Comparison of ENCODE assay signal across 14 cellular contexts in the genomic region with DNA sequence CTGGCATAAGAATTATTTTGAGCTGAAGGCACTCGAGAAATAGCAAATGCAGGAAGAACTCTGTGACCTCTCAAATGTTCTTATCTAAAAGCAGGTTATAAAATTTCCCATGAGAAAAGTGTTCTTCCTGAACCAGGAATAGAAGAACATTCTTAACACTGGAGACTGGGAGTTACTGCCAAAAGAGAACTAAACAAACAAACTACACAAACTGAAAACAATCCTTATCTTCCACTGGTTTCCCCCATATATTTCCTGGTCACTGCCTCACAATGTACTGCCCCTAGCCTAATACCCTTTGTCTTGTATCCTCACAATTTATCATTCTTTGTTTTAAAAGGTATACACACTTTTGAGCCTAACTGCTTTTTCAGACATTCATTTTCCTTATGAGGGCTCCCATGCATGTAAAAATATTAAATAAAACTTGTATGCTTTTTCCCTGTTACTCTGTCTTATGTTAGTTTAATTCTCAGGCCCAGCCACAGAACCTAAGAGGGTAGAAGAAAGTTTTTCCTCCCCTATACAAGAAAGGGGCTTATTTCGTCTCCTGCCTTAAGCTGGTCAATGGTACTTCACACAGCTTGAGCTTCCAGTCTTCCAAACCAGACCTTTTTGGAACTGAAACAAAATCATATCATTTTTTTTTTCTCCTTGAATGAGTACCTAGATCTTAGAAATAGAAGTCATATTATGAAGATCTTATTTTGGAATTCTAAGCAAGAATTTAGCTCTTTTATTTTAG.
DNase-seq lines count a peak whose midpoint lies in the region; ATAC-seq and TF ChIP-seq lines count a peak whose summit lies in the region.
"Had no signal": no experiment of that assay in that cellular context is flagged by ENCODE, and none has a peak within 500 bp of the region (broad histone marks: within the 10 kb centered on the region; RNA-seq: fewer than 3 reads in every experiment).

No MANE protein-coding gene starts in this region.

- no peak overlapping the region for H3K4me3 Mint-ChIP-seq in effector memory CD8-positive, alpha-beta T cell
- H3K4me3 Mint-ChIP-seq in stimulated activated naive CD8-positive, alpha-beta T cell treated with anti-CD3 and anti-CD28 coated beads, Interleukin-15, amount 100 ng/mL, for 72 hours, result no peak overlapping the region
- H3K4me3 Mint-ChIP-seq: activated naive CD4-positive, alpha-beta T cell treated with anti-CD3 and anti-CD28 coated beads, Interleukin-2, amount 50 U/mL, for 24 hours; CD4-positive, CD25-positive, alpha-beta regulatory T cell; WTC11 had no signal

- H3K27me3 Mint-ChIP-seq in effector memory CD8-positive, alpha-beta T cell, result peaks cover 0 to 14% of the 10 kb centered on the region in 2 donors
- H3K27me3 Mint-ChIP-seq in stimulated activated naive CD8-positive, alpha-beta T cell treated with anti-CD3 and anti-CD28 coated beads, Interleukin-15, amount 100 ng/mL, for 72 hours, result no peaks in the 10 kb centered on the region
- H3K27me3 Mint-ChIP-seq: activated naive CD4-positive, alpha-beta T cell treated with anti-CD3 and anti-CD28 coated beads, Interleukin-2, amount 50 U/mL, for 24 hours had no signal

- ATAC-seq in GM18511 (IDR thresholded peaks at IDR 0.05; ENCODE audit: unreplicated experiment), result peak; percentile 54
- peak; percentile 47 for ATAC-seq in GM21528 (IDR thresholded peaks at IDR 0.05; ENCODE audit: low FRiP score, unreplicated experiment)
- peak; percentile 28 for ATAC-seq in HG03108 (IDR thresholded peaks at IDR 0.05; ENCODE audit: unreplicated experiment)
- peak; percentile 85 for ATAC-seq in body of pancreas
- ATAC-seq in effector memory CD8-positive, alpha-beta T cell (replicated peaks), result no peak
- ATAC-seq in stimulated activated naive CD8-positive, alpha-beta T cell treated with anti-CD3 and anti-CD28 coated beads, Interleukin-15, amount 100 ng/mL, for 72 hours, result no peak
- ATAC-seq: PC-3, WTC11 had no signal

- no peaks in the 10 kb centered on the region for H3K9me3 Mint-ChIP-seq in effector memory CD8-positive, alpha-beta T cell
- H3K9me3 Mint-ChIP-seq in stimulated activated naive CD8-positive, alpha-beta T cell treated with anti-CD3 and anti-CD28 coated beads, Interleukin-15, amount 100 ng/mL, for 72 hours, result no peaks in the 10 kb centered on the region
- H3K9me3 Mint-ChIP-seq: activated naive CD4-positive, alpha-beta T cell treated with anti-CD3 and anti-CD28 coated beads, Interleukin-2, amount 50 U/mL, for 24 hours; CD4-positive, CD25-positive, alpha-beta regulatory T cell; WTC11 had no signal

- H3K27ac ChIP-seq in body of pancreas, result peak overlapping the region; percentile 3 to 65 (median 47)

- 44 to 53% methylated on average over 2 of the region's 2 CpGs for WGBS in body of pancreas, 2 donors

- H3K4me1 Mint-ChIP-seq in effector memory CD8-positive, alpha-beta T cell (ENCODE audit: low read depth in 2 of 2), result peaks cover 0 to 5% of the 10 kb centered on the region in 2 donors
- H3K4me1 Mint-ChIP-seq in stimulated activated naive CD8-positive, alpha-beta T cell treated with anti-CD3 and anti-CD28 coated beads, Interleukin-15, amount 100 ng/mL, for 72 hours, result no peaks in the 10 kb centered on the region
- H3K4me1 Mint-ChIP-seq: activated naive CD4-positive, alpha-beta T cell treated with anti-CD3 and anti-CD28 coated beads, Interleukin-2, amount 50 U/mL, for 24 hours; CD4-positive, CD25-positive, alpha-beta regulatory T cell; WTC11 had no signal

- no peaks in the 10 kb centered on the region for H3K27me3 ChIP-seq in body of pancreas

- H3K36me3 ChIP-seq in body of pancreas (replicated peaks in 1 of 2; ENCODE audit: insufficient read depth in 1 of 2, low read depth in 2 of 2), result no peaks in the 10 kb centered on the region

- intact Hi-C loops in body of pancreas (cut with DNase I), result no loop called here

- DNase-seq in body of pancreas, result no peak
- no peak for DNase-seq in effector memory CD8-positive, alpha-beta T cell
- DNase-seq in T1000 (lab: John Stamatoyannopoulos, UW), result no peak
- no peak for DNase-seq in stimulated activated naive CD8-positive, alpha-beta T cell treated with anti-CD3 and anti-CD28 coated beads, Interleukin-15, amount 100 ng/mL, for 72 hours
- DNase-seq in AG08395 (ENCODE audit: low spot score), result no peak
- DNase-seq: CD4-positive, CD25-positive, alpha-beta regulatory T cell; NCI-H1694; PC-3 had no signal

- TF ChIP-seq POLR2A in body of pancreas (IDR thresholded peaks at IDR 0.05), result no peak

- H3K4me1 ChIP-seq in body of pancreas, result peaks cover 17% of the 10 kb centered on the region

- H3K9me3 ChIP-seq in body of pancreas, result no peaks in the 10 kb centered on the region

- H3K36me3 Mint-ChIP-seq in effector memory CD8-positive, alpha-beta T cell (ENCODE audit: insufficient read depth), result no peaks in the 10 kb centered on the region
- H3K36me3 Mint-ChIP-seq: activated naive CD4-positive, alpha-beta T cell treated with anti-CD3 and anti-CD28 coated beads, Interleukin-2, amount 50 U/mL, for 24 hours; CD4-positive, CD25-positive, alpha-beta regulatory T cell; WTC11 had no signal

- H3K4me3 ChIP-seq in body of pancreas, result no peak overlapping the region
- H3K4me3 ChIP-seq: smooth muscle cell had no signal

- H3K27ac Mint-ChIP-seq in effector memory CD8-positive, alpha-beta T cell, result no peak overlapping the region
- no peak overlapping the region for H3K27ac Mint-ChIP-seq in stimulated activated naive CD8-positive, alpha-beta T cell treated with anti-CD3 and anti-CD28 coated beads, Interleukin-15, amount 100 ng/mL, for 72 hours
- H3K27ac Mint-ChIP-seq: activated naive CD4-positive, alpha-beta T cell treated with anti-CD3 and anti-CD28 coated beads, Interleukin-2, amount 50 U/mL, for 24 hours; CD4-positive, CD25-positive, alpha-beta regulatory T cell; WTC11 had no signal

- no peak for TF ChIP-seq CTCF in body of pancreas (IDR thresholded peaks at IDR 0.05)

Comparison
In these comparisons a context has a peak if more than half of its experiments do, and no peak if none do; other contexts are left out.
1. ATAC-seq: peak in GM18511 (single experiment), GM21528 (single experiment), HG03108 (single experiment) and body of pancreas (single experiment); none in effector memory CD8-positive, alpha-beta T cell (single experiment) and stimulated activated naive CD8-positive, alpha-beta T cell treated with anti-CD3 and anti-CD28 coated beads, Interleukin-15, amount 100 ng/mL, for 72 hours (single experiment).